Comparison of ENCODE assay signal across 1 cellular context in genomic region chr6:108250240-108250866, GRCh38.
TF ChIP-seq lines count a peak whose summit lies in the region.

No MANE protein-coding gene starts in this region.

TF ChIP-seq in WTC11, 78 proteins besides CTCF, POLR2A, EP300 and RAD21 (continued from another document):
- TF ChIP-seq, protein P1, sequence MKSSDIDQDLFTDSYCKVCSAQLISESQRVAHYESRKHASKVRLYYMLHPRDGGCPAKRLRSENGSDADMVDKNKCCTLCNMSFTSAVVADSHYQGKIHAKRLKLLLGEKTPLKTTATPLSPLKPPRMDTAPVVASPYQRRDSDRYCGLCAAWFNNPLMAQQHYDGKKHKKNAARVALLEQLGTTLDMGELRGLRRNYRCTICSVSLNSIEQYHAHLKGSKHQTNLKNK (CRISPR knock-in tag; IDR thresholded peaks at IDR 0.05) = no peak
- TF ChIP-seq, protein P2, sequence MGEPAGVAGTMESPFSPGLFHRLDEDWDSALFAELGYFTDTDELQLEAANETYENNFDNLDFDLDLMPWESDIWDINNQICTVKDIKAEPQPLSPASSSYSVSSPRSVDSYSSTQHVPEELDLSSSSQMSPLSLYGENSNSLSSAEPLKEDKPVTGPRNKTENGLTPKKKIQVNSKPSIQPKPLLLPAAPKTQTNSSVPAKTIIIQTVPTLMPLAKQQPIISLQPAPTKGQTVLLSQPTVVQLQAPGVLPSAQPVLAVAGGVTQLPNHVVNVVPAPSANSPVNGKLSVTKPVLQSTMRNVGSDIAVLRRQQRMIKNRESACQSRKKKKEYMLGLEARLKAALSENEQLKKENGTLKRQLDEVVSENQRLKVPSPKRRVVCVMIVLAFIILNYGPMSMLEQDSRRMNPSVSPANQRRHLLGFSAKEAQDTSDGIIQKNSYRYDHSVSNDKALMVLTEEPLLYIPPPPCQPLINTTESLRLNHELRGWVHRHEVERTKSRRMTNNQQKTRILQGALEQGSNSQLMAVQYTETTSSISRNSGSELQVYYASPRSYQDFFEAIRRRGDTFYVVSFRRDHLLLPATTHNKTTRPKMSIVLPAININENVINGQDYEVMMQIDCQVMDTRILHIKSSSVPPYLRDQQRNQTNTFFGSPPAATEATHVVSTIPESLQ (CRISPR knock-in tag; IDR thresholded peaks at IDR 0.05) = no peak
- TF ChIP-seq GABPB1 (CRISPR knock-in tag; IDR thresholded peaks at IDR 0.05) (no peak), TCF7 (CRISPR knock-in tag; IDR thresholded peaks at IDR 0.05; ENCODE audit: low read depth) (no peak)
